Comparison of ENCODE assay signal across 16 cellular contexts in genomic region chr1:99756598-99756997, GRCh38. TPM values are rescaled to one million over a fixed set of nuclear protein-coding genes. Genes with fewer than 3 reads are reported as not detected.
DNase-seq lines count a peak whose midpoint lies in the region; TF ChIP-seq lines count a peak whose summit lies in the region.
"Had no signal": no experiment of that assay in that cellular context is flagged by ENCODE, and none has a peak within 500 bp of the region (broad histone marks: within the 10 kb centered on the region; RNA-seq: fewer than 3 reads in every experiment).

No MANE protein-coding gene starts in this region.

- H3K27me3 ChIP-seq in adrenal gland, result no peaks in the 10 kb centered on the region
- H3K27me3 ChIP-seq: dorsolateral prefrontal cortex had no signal

- peaks cover 47 to 50% of the 10 kb centered on the region in 2 donors for H3K4me1 ChIP-seq in adrenal gland (replicated peaks in 1 of 2)

- no peak for TF ChIP-seq POLR2A in adrenal gland (IDR thresholded peaks at IDR 0.05)

- H3K9me3 ChIP-seq in adrenal gland (replicated peaks in 1 of 3), result peaks cover 0 to 10% (median 0%) of the 10 kb centered on the region in 3 donors

- intact Hi-C loops in adrenal gland (cut with DNase I), result no loop called here

- no peak overlapping the region for H3K4me3 ChIP-seq in adrenal gland
- H3K4me3 ChIP-seq: dorsolateral prefrontal cortex had no signal

- peak overlapping the region in 3 of 5 donors; percentile 48 to 67 (median 50) for H3K27ac ChIP-seq in adrenal gland
- H3K27ac ChIP-seq: dorsolateral prefrontal cortex had no signal

- TF ChIP-seq CTCF in adrenal gland (IDR thresholded peaks at IDR 0.05), result no peak

- DNase-seq in GM04503 (ENCODE audit: low read depth) (peak; percentile 29), adrenal gland (no peak), fibroblast of the conjunctiva (ENCODE audit: low read depth) (peak; percentile 6), renal cortical epithelial cell (ENCODE audit: low read depth) (peak; percentile 99), NK-92 (lab: John Stamatoyannopoulos, UW; ENCODE audit: unreplicated experiment) (no peak), SIG-M5 (lab: John Stamatoyannopoulos, UW) (no peak), NCI-H187 (lab: John Stamatoyannopoulos, UW) (no peak), activated gamma-delta T cell (lab: John Stamatoyannopoulos, UW) (no peak)
- DNase-seq: activated naive CD8-positive, alpha-beta T cell treated with anti-CD3 and anti-CD28 coated beads for 36 hours; CD4-positive, CD25-positive, alpha-beta regulatory T cell; dorsolateral prefrontal cortex; hippocampal formation; NCI-H446; RPMI8226; stimulated activated CD4-positive, alpha-beta T cell treated with anti-CD3 and anti-CD28 coated beads, Interleukin-4, amount 100 ng/mL, for 1 hour; stimulated activated naive CD8-positive, alpha-beta T cell treated with anti-CD3 and anti-CD28 coated beads, Interleukin-15, amount 100 ng/mL, for 72 hours had no signal

- 30 to 42% (median 38%) methylated on average over 3 of the region's 3 CpGs for WGBS in adrenal gland, 4 donors

- H3K36me3 ChIP-seq in adrenal gland (replicated peaks in 1 of 2), result no peaks in the 10 kb centered on the region

RNA-seq across cellular contexts. Expression of gene FRRS1, which starts 9.8 kb away (rescaled TPM):
- total RNA-seq in adrenal gland (10 to 100 TPM in 7 of 8 donors, 1 to 10 TPM in 1; 9.2 to 26.8 (median 17.3) TPM), renal cortical epithelial cell (5.0 and 7.0 TPM in 2 replicates)
- polyA plus RNA-seq in adrenal gland, result 1 to 10 TPM in 2 of 3 donors, under 1 TPM in 1; 0.81 to 8.6 (median 1.6) TPM

Comparison
In these comparisons a context has a peak if more than half of its experiments do, and no peak if none do; other contexts are left out.
1. DNase-seq: peak in GM04503 (single experiment), fibroblast of the conjunctiva (single experiment) and renal cortical epithelial cell (single experiment); none in adrenal gland (0 of 7), NK-92 (single experiment), SIG-M5 (single experiment), NCI-H187 (0 of 2) and activated gamma-delta T cell (single experiment).